1 cellular context compared by ENCODE assay signal in genomic region chr16:30571444-30572322, GRCh38.
A peak's percentile ranks its signal among the peaks of the same experiment; 100 is the strongest.
TF ChIP-seq lines count a peak whose summit lies in the region.

Gene ZNF688, minus strand, starts transcription at chr16:30571714. Its CDS starts 85 bp downstream, at chr16:30571629.

TF ChIP-seq in HepG2, 621 proteins besides CTCF, POLR2A, EP300 and RAD21 (continued from another document and continues in another):
- TF ChIP-seq ZUFSP (CRISPR knock-in tag; IDR thresholded peaks at IDR 0.05; ENCODE audit: borderline replicate concordance) (no peak), FOXK1 (CRISPR knock-in tag; IDR thresholded peaks at IDR 0.05; ENCODE audit: borderline replicate concordance, low read depth) (peak; percentile 91; the same call in 1 of the 2 replicates), IRF9 (CRISPR knock-in tag; IDR thresholded peaks at IDR 0.05; ENCODE audit: borderline replicate concordance) (peak; percentile 92; the same call in 1 of the 2 replicates), ZSCAN9 (CRISPR knock-in tag; IDR thresholded peaks at IDR 0.05; ENCODE audit: borderline replicate concordance) (peak; percentile 43; the same call in 1 of the 2 replicates), HOXA5 (CRISPR knock-in tag; IDR thresholded peaks at IDR 0.05) (peak; percentile 18; the same call in 1 of the 2 replicates), ZNF713 (CRISPR knock-in tag; IDR thresholded peaks at IDR 0.05) (no peak), ADNP (CRISPR knock-in tag; IDR thresholded peaks at IDR 0.05) (no peak), ZSCAN21 (CRISPR knock-in tag; IDR thresholded peaks at IDR 0.05; ENCODE audit: borderline replicate concordance) (no peak; the same call in 1 of the 2 replicates), E2F1 (CRISPR knock-in tag; IDR thresholded peaks at IDR 0.05) (peak; percentile 87), YEATS4 (CRISPR knock-in tag; IDR thresholded peaks at IDR 0.05; ENCODE audit: borderline replicate concordance) (peak; percentile 81; the same call in 1 of the 2 replicates), ZSCAN30 (CRISPR knock-in tag; IDR thresholded peaks at IDR 0.05) (no peak), TIGD3 (CRISPR knock-in tag; IDR thresholded peaks at IDR 0.05; ENCODE audit: borderline replicate concordance) (no peak), CBX2 (IDR thresholded peaks at IDR 0.05; ENCODE audit: low read depth, low read length) (no peak), CBX2 (CRISPR knock-in tag; IDR thresholded peaks at IDR 0.05; ENCODE audit: low read depth) (no peak), ARID3A (IDR thresholded peaks at IDR 0.05; ENCODE audit: low read depth, low read length) (no peak; the same call in none of the 2 replicates), ATF6 (CRISPR knock-in tag; conservative IDR thresholded peaks at IDR 0.05) (no peak), HNF1B (CRISPR knock-in tag; IDR thresholded peaks at IDR 0.05) (peak; percentile 86), MBNL3 (CRISPR knock-in tag; conservative IDR thresholded peaks at IDR 0.05) (no peak), POLR2AphosphoS2 (IDR thresholded peaks at IDR 0.05; ENCODE audit: low read depth, low read length) (no peak), MTF1 (CRISPR knock-in tag; IDR thresholded peaks at IDR 0.05) (no peak), ZFP36L1 (CRISPR knock-in tag; IDR thresholded peaks at IDR 0.05) (no peak), CHD2 (IDR thresholded peaks at IDR 0.05; ENCODE audit: low read depth, low read length) (0 out of 2 replicates have a peak, but pooled peaks have one; percentile 38), ZNF563 (CRISPR knock-in tag; IDR thresholded peaks at IDR 0.05) (no peak; the same call in 1 of the 2 replicates), HDAC6 (IDR thresholded peaks at IDR 0.05; ENCODE audit: low read depth, low read length) (no peak), CREB3 (CRISPR knock-in tag; IDR thresholded peaks at IDR 0.05) (no peak; the same call in 1 of the 2 replicates), CAMTA2 (CRISPR knock-in tag; IDR thresholded peaks at IDR 0.05; ENCODE audit: borderline replicate concordance) (no peak), FOSL2 (CRISPR knock-in tag; IDR thresholded peaks at IDR 0.05) (peak; percentile 19), KLF12 (CRISPR knock-in tag; IDR thresholded peaks at IDR 0.05; ENCODE audit: borderline replicate concordance) (peak; percentile 33; the same call in 1 of the 2 replicates), MTF2 (CRISPR knock-in tag; IDR thresholded peaks at IDR 0.05; ENCODE audit: borderline replicate concordance) (no peak), ETV6 (CRISPR knock-in tag; conservative IDR thresholded peaks at IDR 0.05) (0 out of 2 replicates have a peak, but pooled peaks have one; percentile 11), PRPF4 (IDR thresholded peaks at IDR 0.05; ENCODE audit: low read depth, low read length, poor library complexity, severe bottlenecking) (no peak), TEAD3 (CRISPR knock-in tag; optimal IDR thresholded peaks at IDR 0.05; ENCODE audit: borderline replicate concordance) (no peak), ZNF788 (CRISPR knock-in tag; IDR thresholded peaks at IDR 0.05; ENCODE audit: borderline replicate concordance) (peak; percentile 46; the same call in 1 of the 2 replicates), ZNF329 (CRISPR knock-in tag; IDR thresholded peaks at IDR 0.05; ENCODE audit: low read depth) (peak; percentile 80; the same call in 1 of the 2 replicates), ARID5B (CRISPR knock-in tag; IDR thresholded peaks at IDR 0.05) (no peak), CREM (IDR thresholded peaks at IDR 0.05) (peak; percentile 97), CREM (CRISPR knock-in tag; IDR thresholded peaks at IDR 0.05) (no peak; the same call in 1 of the 2 replicates), GZF1 (CRISPR knock-in tag; IDR thresholded peaks at IDR 0.05) (no peak; the same call in 1 of the 2 replicates), ZNF160 (CRISPR knock-in tag; IDR thresholded peaks at IDR 0.05) (peak; percentile 31; the same call in 1 of the 2 replicates), SNRNP70 (IDR thresholded peaks at IDR 0.05; ENCODE audit: low read depth, low read length) (no peak), PHF20 (CRISPR knock-in tag; IDR thresholded peaks at IDR 0.05) (peak; percentile 71), ZNF512 (CRISPR knock-in tag; IDR thresholded peaks at IDR 0.05) (no peak), KLF13 (CRISPR knock-in tag; IDR thresholded peaks at IDR 0.05) (no peak; the same call in 1 of the 2 replicates), FOXM1 (CRISPR knock-in tag; IDR thresholded peaks at IDR 0.05) (no peak), RBM22 (optimal IDR thresholded peaks at IDR 0.05; ENCODE audit: low read length) (no peak), NR2F1 (CRISPR knock-in tag; IDR thresholded peaks at IDR 0.05) (no peak), NCOA1 (CRISPR knock-in tag; IDR thresholded peaks at IDR 0.05) (no peak), RFXANK (CRISPR knock-in tag; IDR thresholded peaks at IDR 0.05) (peak; percentile 68; the same call in 1 of the 2 replicates), U2AF2 (IDR thresholded peaks at IDR 0.05; ENCODE audit: low read depth, low read length) (no peak)
